24 cellular contexts compared by ENCODE assay signal in the genomic region with DNA sequence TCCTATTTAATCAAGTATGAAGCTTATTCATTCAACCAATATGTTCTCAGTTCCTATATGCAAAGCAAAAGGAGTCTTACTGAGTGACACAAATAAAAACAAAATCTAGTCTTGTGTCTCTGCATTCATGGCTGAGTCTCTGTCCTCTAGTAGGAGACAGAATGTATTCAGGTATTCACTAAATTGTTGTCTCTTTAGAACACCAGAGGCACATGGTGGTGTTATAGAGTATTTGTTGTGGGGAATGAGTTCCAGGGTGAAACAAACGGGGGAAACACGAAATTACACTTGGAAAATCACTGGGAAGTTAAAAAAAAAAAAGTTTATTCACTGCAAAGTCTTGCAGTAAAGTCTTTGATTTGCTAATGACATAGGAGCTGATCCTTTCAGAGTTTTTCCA.
DNase-seq lines count a peak whose midpoint lies in the region; ATAC-seq and TF ChIP-seq lines count a peak whose summit lies in the region.
"Had no signal": no experiment of that assay in that cellular context is flagged by ENCODE, and none has a peak within 500 bp of the region (broad histone marks: within the 10 kb centered on the region; RNA-seq: fewer than 3 reads in every experiment).

No MANE protein-coding gene starts in this region.

- no peak overlapping the region for H3K4me3 Mint-ChIP-seq in MCF 10A (ENCODE audit: unreplicated experiment)
- H3K4me3 Mint-ChIP-seq: CD4-positive, alpha-beta memory T cell; T-cell had no signal

- TF ChIP-seq CTCF in MCF 10A (IDR thresholded peaks at IDR 0.05; ENCODE audit: unreplicated experiment) (no peak), mammary epithelial cell (conservative IDR thresholded peaks at IDR 0.05 in 1 of 2, IDR thresholded peaks at IDR 0.05 in 1 of 2; ENCODE audit: extremely low read depth in 1 of 2, insufficient read depth in 1 of 2, low read depth in 1 of 2, low read length in 2 of 2) (no peak), fibroblast of pulmonary artery (IDR thresholded peaks at IDR 0.05; ENCODE audit: low read length, missing control alignments) (peak; percentile 2), parathyroid adenoma (IDR thresholded peaks at IDR 0.05) (peak; percentile 30)

- H3K4me1 Mint-ChIP-seq in MCF 10A (ENCODE audit: insufficient read depth, unreplicated experiment): no peaks in the 10 kb centered on the region
- H3K4me1 Mint-ChIP-seq: CD4-positive, alpha-beta memory T cell; T-cell had no signal

- peaks cover 15% of the 10 kb centered on the region for H3K27me3 Mint-ChIP-seq in MCF 10A (ENCODE audit: insufficient read depth, unreplicated experiment)
- H3K27me3 Mint-ChIP-seq: CD4-positive, alpha-beta memory T cell; T-cell had no signal

- H2AFZ ChIP-seq in mammary epithelial cell (ENCODE audit: low read depth, low read length) (no peak overlapping the region), parathyroid adenoma (no peak overlapping the region)

- in situ Hi-C loops in mammary epithelial cell (cut with MboI; ENCODE audit: low sequenced_read_pairs in 2 of 2): no loop called here

- H3K4me1 ChIP-seq in mammary epithelial cell (ENCODE audit: insufficient read depth, low read length): no peaks in the 10 kb centered on the region
- no peaks in the 10 kb centered on the region for H3K4me1 ChIP-seq in parathyroid adenoma
- H3K4me1 ChIP-seq: A549 had no signal

- H4K20me1 ChIP-seq in mammary epithelial cell (ENCODE audit: insufficient read depth, low read length): no peaks in the 10 kb centered on the region

- H3K27me3 ChIP-seq in mammary epithelial cell (ENCODE audit: insufficient read depth, low read length): no peaks in the 10 kb centered on the region
- no peaks in the 10 kb centered on the region for H3K27me3 ChIP-seq in parathyroid adenoma (ENCODE audit: control insufficient read depth, insufficient read depth, low read length)

- POLR2A ChIA-PET in MCF 10A (lab: Yijun Ruan, JAX): no interaction called here

- BruUV-seq in MCF 10A (replicated peaks; lab: Mats Ljungman, UMichigan): no TSS peak
- no TSS peak for BruUV-seq in mammary epithelial cell (replicated peaks; lab: Mats Ljungman, UMichigan)

- dilution Hi-C loops in mammary epithelial cell (cut with HindIII; ENCODE audit: low sequenced_read_pairs): no loop called here

- H3K36me3 ChIP-seq in mammary epithelial cell (ENCODE audit: insufficient read depth, low read length) (no peaks in the 10 kb centered on the region), parathyroid adenoma (ENCODE audit: control insufficient read depth, insufficient read depth, low read length) (no peaks in the 10 kb centered on the region)

- H3K79me2 ChIP-seq in mammary epithelial cell (ENCODE audit: insufficient read depth, low read length): no peaks in the 10 kb centered on the region
- no peaks in the 10 kb centered on the region for H3K79me2 ChIP-seq in parathyroid adenoma

- no peaks in the 10 kb centered on the region for H3K36me3 Mint-ChIP-seq in MCF 10A (ENCODE audit: insufficient read depth, unreplicated experiment)
- H3K36me3 Mint-ChIP-seq: CD4-positive, alpha-beta memory T cell; T-cell had no signal

- CTCF ChIA-PET in MCF 10A (lab: Yijun Ruan, JAX): interaction anchor here (0.6 to 0.7 kb wide), 3 partner anchors 8 to 133 kb away, joined by 3 to 4 read pairs (median 3); no protein-coding TSS in a partner anchor
- CTCF ChIA-PET in mammary epithelial cell (lab: Charles Lee; ENCODE audit: low non-redundant PET): no interaction called here

- no peak overlapping the region for H3K27ac Mint-ChIP-seq in MCF 10A (ENCODE audit: low read depth, unreplicated experiment)
- H3K27ac Mint-ChIP-seq: T-cell had no signal

- H3K9me3 ChIP-seq in mammary epithelial cell (replicated peaks; ENCODE audit: insufficient read depth, low read length) (no peaks in the 10 kb centered on the region), parathyroid adenoma (ENCODE audit: control insufficient read depth, low read length) (no peaks in the 10 kb centered on the region)
- H3K9me3 ChIP-seq: A549 had no signal

- no peak overlapping the region for H3K9ac ChIP-seq in mammary epithelial cell (ENCODE audit: insufficient read depth, low read length)
- H3K9ac ChIP-seq in parathyroid adenoma: no peak overlapping the region

- ATAC-seq in HG02885 (IDR thresholded peaks at IDR 0.05; ENCODE audit: poor library complexity, unreplicated experiment) (peak; percentile 58), GM21390 (IDR thresholded peaks at IDR 0.05; ENCODE audit: unreplicated experiment) (no peak), GM21786 (IDR thresholded peaks at IDR 0.05; ENCODE audit: unreplicated experiment) (no peak)
- ATAC-seq: A549, T-cell had no signal

- H3K4me3 ChIP-seq in mammary epithelial cell (replicated peaks in 1 of 3; ENCODE audit: insufficient read depth in 1 of 3, low read depth in 2 of 3, low read length in 3 of 3) (no peak overlapping the region), fibroblast of pulmonary artery (replicated peaks; ENCODE audit: low read depth, low read length) (no peak overlapping the region), parathyroid adenoma (ENCODE audit: low read depth, low read length) (no peak overlapping the region)
- H3K4me3 ChIP-seq: A549 had no signal

- intact Hi-C loops in MCF 10A (cut with micrococcal nuclease): no loop called here
- intact Hi-C loops in mammary epithelial cell (cut with micrococcal nuclease): no loop called here

- H3K9me3 Mint-ChIP-seq in MCF 10A (ENCODE audit: unreplicated experiment): peaks cover 7% of the 10 kb centered on the region

- H3K4me2 ChIP-seq in mammary epithelial cell (ENCODE audit: insufficient read depth, low read depth, low read length) (no peak overlapping the region), parathyroid adenoma (ENCODE audit: low read length) (no peak overlapping the region)
- H3K4me2 ChIP-seq: A549 had no signal

- H3K27ac ChIP-seq in mammary epithelial cell (ENCODE audit: insufficient read depth, low read depth, low read length) (no peak overlapping the region), parathyroid adenoma (no peak overlapping the region)
- H3K27ac ChIP-seq: A549 had no signal

- peak; percentile 10 for DNase-seq in MCF 10A (ENCODE audit: unreplicated experiment)
- no peak for DNase-seq in mammary epithelial cell
- DNase-seq in fibroblast of pulmonary artery (ENCODE audit: low read depth): no peak
- DNase-seq: C1 segment of cervical spinal cord; CD4-positive, alpha-beta memory T cell; COR-L47; DMS79 treated with DMSO at 0.1 percent for 48 hours; GF-D8; H7; IMR-90; KG1; MM.1S; NCI-H1694 treated with DMSO at 0.1 percent for 48 hours; NCI-H2081 treated with DMSO at 0.1 percent for 48 hours; NCI-H446; NCI-H524 treated with DMSO at 0.1 percent for 48 hours; Right ventricle myocardium superior; RPMI8226; T-cell had no signal

- WGBS in mammary epithelial cell (ENCODE audit: low coverage, missing lambda C conversion rate): 17% methylated on average over 2 of the region's 2 CpGs

Comparison
In these comparisons a context has a peak if more than half of its experiments do, and no peak if none do; other contexts are left out.
1. CTCF ChIP-seq: peak in fibroblast of pulmonary artery (single experiment) and parathyroid adenoma (single experiment); none in MCF 10A (single experiment) and mammary epithelial cell (0 of 2).